8 cellular contexts compared by ENCODE assay signal in genomic region chr16:69340095-69340644, GRCh38. TPM values are rescaled to one million over a fixed set of nuclear protein-coding genes. Genes with fewer than 3 reads are reported as not detected.
DNase-seq lines count a peak whose midpoint lies in the region; ATAC-seq and TF ChIP-seq lines count a peak whose summit lies in the region.

No MANE protein-coding gene starts in this region.

- TF ChIP-seq CTCF in ascending aorta (IDR thresholded peaks at IDR 0.05) = no peak
- TF ChIP-seq CTCF in lower leg skin (IDR thresholded peaks at IDR 0.05) = no peak

- peaks cover 14% of the 10 kb centered on the region for H3K4me1 ChIP-seq in ACC112 (ENCODE audit: control insufficient read depth, insufficient read depth, low read length, unreplicated experiment)
- peaks cover 12 to 23% of the 10 kb centered on the region in 2 donors for H3K4me1 ChIP-seq in ascending aorta
- peaks cover 16% of the 10 kb centered on the region for H3K4me1 ChIP-seq in thymus (ENCODE audit: control insufficient read depth, insufficient read depth, low read length)

- WGBS in lower leg skin, 2 donors = 7 to 9% methylated on average over 16 of the region's 16 CpGs
- 11% methylated on average over 16 of the region's 16 CpGs for WGBS in thymus

- H3K9me3 ChIP-seq in ascending aorta = no peaks in the 10 kb centered on the region
- no peaks in the 10 kb centered on the region for H3K9me3 ChIP-seq in thymus (ENCODE audit: control insufficient read depth)

- peaks cover 21% of the 10 kb centered on the region for H3K36me3 ChIP-seq in ACC112 (ENCODE audit: insufficient read depth, low read length)
- H3K36me3 ChIP-seq in ascending aorta = peaks cover 15 to 17% of the 10 kb centered on the region in 2 donors
- peaks cover 19% of the 10 kb centered on the region for H3K36me3 ChIP-seq in thymus (ENCODE audit: control insufficient read depth, insufficient read depth)

- H3K27ac ChIP-seq in ACC112 (ENCODE audit: low read depth, low read length) (peak overlapping the region; percentile 57), ascending aorta (peak overlapping the region; percentile 88 to 91), thymus (ENCODE audit: low read depth) (no peak overlapping the region)

- H3K27me3 ChIP-seq in ACC112 (ENCODE audit: insufficient read depth, low read length) (no peaks in the 10 kb centered on the region), ascending aorta (no peaks in the 10 kb centered on the region), thymus (ENCODE audit: control insufficient read depth, insufficient read depth) (no peaks in the 10 kb centered on the region)

- H3K4me3 ChIP-seq in ACC112 (ENCODE audit: low read depth, low read length) (peak overlapping the region; percentile 88), ascending aorta (peak overlapping the region; percentile 93 to 95), lower leg skin (ENCODE audit: low read depth, poor library complexity, severe bottlenecking) (peak overlapping the region; percentile 69), thymus (ENCODE audit: low read length) (peak overlapping the region; percentile 97)

- H2AFZ ChIP-seq in ACC112 (ENCODE audit: low read length, unreplicated experiment) = peak overlapping the region; percentile 66

- intact Hi-C loops in ascending aorta (cut with DNase I) = no loop called here
- intact Hi-C loops in lower leg skin (cut with DNase I; ENCODE audit: low total_unique reads) = no loop called here

- ATAC-seq in HG03045 (IDR thresholded peaks at IDR 0.05; ENCODE audit: unreplicated experiment) (peak; percentile 7), GM18520 (IDR thresholded peaks at IDR 0.05; ENCODE audit: unreplicated experiment) (no peak)

- DNase-seq in ascending aorta (ENCODE audit: low spot score in 2 of 2) (no peak), lower leg skin (ENCODE audit: low spot score in 2 of 2) (no peak), SIG-M5 treated with dmso at 0.1 percent for 504 hours (lab: John Stamatoyannopoulos, UW; ENCODE audit: unreplicated experiment) (no peak), NCI-H774 (lab: John Stamatoyannopoulos, UW) (no peak)

- peaks cover 49% of the 10 kb centered on the region for H3K79me2 ChIP-seq in ACC112 (ENCODE audit: control insufficient read depth, insufficient read depth, low read length, unreplicated experiment)

- no peak for TF ChIP-seq POLR2A in lower leg skin (IDR thresholded peaks at IDR 0.05)

RNA-seq across cellular contexts. Expression of gene NIP7, which starts 0.6 kb away (rescaled TPM):
- 5.2 TPM for total RNA-seq in ascending aorta
- 10 to 100 TPM; 11.0 to 13.8 (median 12.7) TPM for total RNA-seq in lower leg skin
- 23.5 TPM for polyA plus RNA-seq in thymus

RNA-seq across cellular contexts. Expression of gene COG8, which starts 0.8 kb away (rescaled TPM):
- total RNA-seq in ascending aorta (24.7 TPM), lower leg skin (10 to 100 TPM; 40.8 to 57.8 (median 47.6) TPM)
- polyA plus RNA-seq in thymus = 20.5 TPM

RNA-seq across cellular contexts. Expression of gene PDF, which starts 9.8 kb away (rescaled TPM):
- 49.9 TPM for total RNA-seq in ascending aorta
- 10 to 100 TPM; 17.7 to 20.1 (median 18.1) TPM for total RNA-seq in lower leg skin
- 2.1 TPM for polyA plus RNA-seq in thymus

RNA-seq across cellular contexts. Expression of gene TMED6, which starts 11.4 kb away (rescaled TPM):
- total RNA-seq in ascending aorta = not detected
- total RNA-seq in lower leg skin = not detected
- 1.2 TPM for polyA plus RNA-seq in thymus

RNA-seq across cellular contexts. Expression of gene VPS4A, which starts 29.0 kb away (rescaled TPM):
- 38.3 TPM for total RNA-seq in ascending aorta
- 10 to 100 TPM; 34.8 to 57.5 (median 35.6) TPM for total RNA-seq in lower leg skin
- 28.4 TPM for polyA plus RNA-seq in thymus
